Comparison of ENCODE assay signal across 8 cellular contexts in the genomic region with DNA sequence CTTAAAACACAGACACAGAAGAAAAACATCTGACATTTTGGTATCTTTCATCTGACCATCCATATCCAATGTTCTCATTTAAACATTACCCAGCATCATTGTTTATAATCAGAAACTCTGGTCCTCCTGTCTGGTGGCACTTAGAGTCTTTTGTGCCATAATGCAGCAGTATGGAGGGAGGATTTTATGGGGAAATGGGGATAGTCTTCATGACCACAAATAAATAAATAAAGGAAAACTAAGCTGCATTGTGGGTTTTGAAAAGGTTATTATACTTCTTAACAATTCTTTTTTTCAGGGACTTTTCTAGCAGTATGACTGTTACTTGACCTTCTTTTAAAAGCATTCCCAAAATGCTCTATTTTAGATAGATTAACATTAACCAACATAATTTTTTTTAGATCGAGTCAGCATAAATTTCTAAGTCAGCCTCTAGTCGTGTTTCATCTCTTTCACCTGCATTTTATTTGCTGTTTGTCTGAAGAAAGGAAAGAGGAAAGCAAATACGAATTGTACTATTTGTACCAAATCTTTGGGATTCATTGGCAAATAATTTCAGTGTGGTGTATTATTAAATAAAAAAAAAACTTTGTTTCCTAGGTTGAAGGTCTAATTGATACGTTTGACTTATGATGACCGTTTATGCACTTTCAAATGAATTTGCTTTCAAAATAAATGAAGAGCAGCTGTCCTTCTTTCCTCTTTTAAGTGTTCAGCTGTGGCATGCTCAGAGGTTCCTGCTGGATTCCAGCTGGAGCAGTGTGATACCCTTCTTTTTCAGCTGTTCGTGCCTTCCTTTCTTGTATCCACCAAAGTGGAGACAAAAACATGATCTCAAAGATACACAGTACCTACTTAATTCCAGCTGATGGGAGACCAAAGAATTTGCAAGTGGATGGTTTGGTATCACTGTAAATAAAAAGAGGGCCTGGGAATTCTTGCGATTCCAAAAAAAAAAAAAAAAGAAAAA. TPM values are rescaled to one million over a fixed set of nuclear protein-coding genes. Genes with fewer than 3 reads are reported as not detected.
DNase-seq lines count a peak whose midpoint lies in the region; FAIRE-seq and TF ChIP-seq lines count a peak whose summit lies in the region.
"Not testable (repeated sequence)": the region's sequence is repeated elsewhere in the genome, so short reads cannot be mapped to it uniquely, and the experiment has no call there.

No MANE protein-coding gene starts in this region.

- not testable (repeated sequence) for H3K9ac ChIP-seq in endothelial cell of umbilical vein (replicated peaks; ENCODE audit: extremely low read depth, insufficient read depth, low read length); keratinocyte (ENCODE audit: control insufficient read depth, extremely low read depth, insufficient read depth, low read length)

- H3K4me2 ChIP-seq in PC-9, result peak overlapping the region; percentile 62
- not testable (repeated sequence) for H3K4me2 ChIP-seq in endothelial cell of umbilical vein (ENCODE audit: insufficient read depth, low read length); keratinocyte (ENCODE audit: control insufficient read depth, extremely low read depth, insufficient read depth, low read depth, low read length)

- H3K36me3 ChIP-seq in PC-9 (ENCODE audit: low read depth); endothelial cell of umbilical vein (ENCODE audit: control insufficient read depth in 2 of 2, extremely low read depth in 1 of 2, insufficient read depth in 2 of 2, low read length in 2 of 2); keratinocyte (ENCODE audit: control insufficient read depth in 2 of 2, extremely low read depth in 1 of 2, insufficient read depth in 2 of 2, low read length in 2 of 2): not testable (repeated sequence)

- not testable (repeated sequence) for FAIRE-seq in endothelial cell of umbilical vein (lab: Jason Lieb, UNC)
- peak; percentile 29 for FAIRE-seq in keratinocyte (lab: Jason Lieb, UNC)

- H3K79me2 ChIP-seq in PC-9 (ENCODE audit: low read depth); endothelial cell of umbilical vein (ENCODE audit: control insufficient read depth, insufficient read depth, low read length); keratinocyte (ENCODE audit: control insufficient read depth, insufficient read depth, low read length): not testable (repeated sequence)

- H3K27ac ChIP-seq in AG04450 (ENCODE audit: low read depth, low read length), result peak overlapping the region; percentile 78
- H3K27ac ChIP-seq in PC-9, result peak overlapping the region; percentile 67
- H3K27ac ChIP-seq in VCaP, result peak overlapping the region; percentile 56
- H3K27ac ChIP-seq in endothelial cell of umbilical vein (ENCODE audit: insufficient read depth, low read depth, low read length); keratinocyte (ENCODE audit: control insufficient read depth, insufficient read depth, low read length): not testable (repeated sequence)

- not testable (repeated sequence) for H3K36me3 Mint-ChIP-seq in HFFc6 (ENCODE audit: low read depth); nephron (ENCODE audit: low read depth); type B pancreatic cell

- H3K4me1 Mint-ChIP-seq in HFFc6 (ENCODE audit: low read depth) (peaks cover 82% of the 10 kb centered on the region), nephron (peaks cover 57% of the 10 kb centered on the region), type B pancreatic cell (ENCODE audit: unreplicated experiment) (peaks cover 38% of the 10 kb centered on the region)

- not testable (repeated sequence) for H3K27me3 ChIP-seq in AG04450 (ENCODE audit: control insufficient read depth, insufficient read depth, low read length); PC-9 (ENCODE audit: insufficient read depth, low read depth); endothelial cell of umbilical vein (ENCODE audit: control insufficient read depth in 2 of 2, insufficient read depth in 2 of 2, low read length in 2 of 2); keratinocyte (ENCODE audit: control insufficient read depth, extremely low read depth, insufficient read depth, low read length)

- not testable (repeated sequence) for H3K4me3 ChIP-seq in AG04450 (ENCODE audit: low read depth, low read length); PC-9; endothelial cell of umbilical vein (replicated peaks in 1 of 3; ENCODE audit: insufficient read depth in 1 of 3, low read depth in 1 of 3, low read length in 3 of 3); keratinocyte (ENCODE audit: control insufficient read depth in 2 of 3, extremely low read depth in 1 of 3, insufficient read depth in 2 of 3, low read depth in 1 of 3, low read length in 3 of 3)

- DNase-seq in AG04450 (ENCODE audit: low read depth, low spot score); HFFc6; PC-9; endothelial cell of umbilical vein (ENCODE audit: low read depth, low spot score); keratinocyte (ENCODE audit: low read depth, low spot score); type B pancreatic cell (ENCODE audit: extremely low spot score, unreplicated experiment): not testable (repeated sequence)

- H3K4me1 ChIP-seq in PC-9 (replicated peaks; ENCODE audit: insufficient read depth) (peaks cover 55% of the 10 kb centered on the region), endothelial cell of umbilical vein (ENCODE audit: control insufficient read depth, extremely low read depth, insufficient read depth, low read length) (peaks cover 20% of the 10 kb centered on the region), keratinocyte (ENCODE audit: control insufficient read depth, extremely low read depth, insufficient read depth, low read length) (peaks cover 27% of the 10 kb centered on the region)

- not testable (repeated sequence) for H3K27me3 Mint-ChIP-seq in HFFc6 (ENCODE audit: insufficient read depth); nephron (ENCODE audit: low read depth); type B pancreatic cell

- not testable (repeated sequence) for H3K9me2 ChIP-seq in PC-9 (ENCODE audit: insufficient read depth)

- intact Hi-C loops in PC-9 (cut with micrococcal nuclease; ENCODE audit: unreplicated experiment), result loop anchor here (5.0 kb wide), 1 partner anchor 1427 kb away; a partner anchor contains a TSS
- intact Hi-C loops in endothelial cell of umbilical vein (cut with micrococcal nuclease), result not testable (repeated sequence)

- not testable (repeated sequence) for H3K4me3 Mint-ChIP-seq in HFFc6, type B pancreatic cell
- peak overlapping the region in 1 of 3 experiments; percentile 67 for H3K4me3 Mint-ChIP-seq in nephron

- not testable (repeated sequence) for TF ChIP-seq POLR2A in endothelial cell of umbilical vein (IDR thresholded peaks at IDR 0.05; ENCODE audit: low read depth, low read length)

- not testable (repeated sequence) for H4K20me1 ChIP-seq in PC-9 (ENCODE audit: insufficient read depth); endothelial cell of umbilical vein (replicated peaks; ENCODE audit: control insufficient read depth, extremely low read depth, insufficient read depth, low read length); keratinocyte (ENCODE audit: control insufficient read depth, extremely low read depth, insufficient read depth, low read length)

- CTCF ChIA-PET in AG04450 (lab: Charles Lee), result interaction anchor here (0.6 to 1.9 kb wide), 4 partner anchors 11 to 947 kb away, joined by 3 to 17 read pairs (median 4); no protein-coding TSS in a partner anchor
- CTCF ChIA-PET in PC-9 (lab: Charles Lee), result not testable (repeated sequence)
- CTCF ChIA-PET in endothelial cell of umbilical vein (lab: Charles Lee), result interaction anchor here (0.7 to 3.0 kb wide), 3 partner anchors 11 to 30 kb away, joined by 3 to 15 read pairs (median 4); no protein-coding TSS in a partner anchor

- H3K27ac Mint-ChIP-seq in HFFc6 (peak overlapping the region; percentile 95), nephron (peak overlapping the region in 2 of 3 experiments; percentile 67 to 80), type B pancreatic cell (peak overlapping the region; percentile 37)

- H3K9me3 Mint-ChIP-seq in HFFc6, nephron, type B pancreatic cell: not testable (repeated sequence)

- peaks cover 21% of the 10 kb centered on the region; the same call in 1 of the 2 replicates for H3F3A ChIP-seq in PC-9 (ENCODE audit: insufficient read depth, low read depth)

- dilution Hi-C loops in endothelial cell of umbilical vein (cut with MboI; ENCODE audit: extremely low pct_ligation_motif_present, low sequenced_read_pairs); keratinocyte (cut with MboI; ENCODE audit: extremely low pct_ligation_motif_present, low sequenced_read_pairs): not testable (repeated sequence)

- not testable (repeated sequence) for H3K9me3 ChIP-seq in AG04450 (ENCODE audit: control insufficient read depth, insufficient read depth, low read length); PC-9 (ENCODE audit: insufficient read depth, low read depth); endothelial cell of umbilical vein (replicated peaks; ENCODE audit: control insufficient read depth, insufficient read depth, low read length); keratinocyte (ENCODE audit: control insufficient read depth, low read depth, low read length)

- BruUV-seq in PC-9 (replicated peaks; lab: Mats Ljungman, UMichigan) (TSS peak; percentile 83), endothelial cell of umbilical vein (replicated peaks; lab: Mats Ljungman, UMichigan) (TSS peak; percentile 45)

- H2AFZ ChIP-seq in PC-9; endothelial cell of umbilical vein (ENCODE audit: low read depth, low read length); keratinocyte (ENCODE audit: control insufficient read depth, low read length): not testable (repeated sequence)

- not testable (repeated sequence) for TF ChIP-seq CTCF in AG04450 (IDR thresholded peaks at IDR 0.05; ENCODE audit: low read depth, low read length); HFFc6 (IDR thresholded peaks at IDR 0.05); PC-9 (conservative IDR thresholded peaks at IDR 0.05); VCaP (conservative IDR thresholded peaks at IDR 0.05); endothelial cell of umbilical vein (IDR thresholded peaks at IDR 0.05; ENCODE audit: extremely low read depth in 1 of 2, insufficient read depth in 1 of 2, low read depth in 1 of 2, low read length in 2 of 2); keratinocyte (optimal IDR thresholded peaks at IDR 0.05 in 1 of 3, IDR thresholded peaks at IDR 0.05 in 1 of 3, conservative IDR thresholded peaks at IDR 0.05 in 1 of 3; ENCODE audit: extremely low read depth in 1 of 3, insufficient read depth in 2 of 3, low read length in 3 of 3); nephron (IDR thresholded peaks at IDR 0.05; ENCODE audit: unreplicated experiment in 3 of 3); type B pancreatic cell (conservative IDR thresholded peaks at IDR 0.05)

- not testable (repeated sequence) for H3K9me1 ChIP-seq in endothelial cell of umbilical vein (replicated peaks; ENCODE audit: control insufficient read depth, extremely low read depth, insufficient read depth, low read length); keratinocyte (ENCODE audit: control insufficient read depth, extremely low read depth, insufficient read depth, low read length)

- POLR2A ChIA-PET in AG04450 (lab: Yijun Ruan, JAX) (interaction anchor here (0.7 kb wide), 1 partner anchor 13 kb away, joined by 4 read pairs; no protein-coding TSS in a partner anchor), PC-9 (lab: Charles Lee; ENCODE audit: unreplicated experiment) (interaction anchor here (0.6 kb wide), 1 partner anchor 29 kb away, joined by 7 read pairs; no protein-coding TSS in a partner anchor), endothelial cell of umbilical vein (lab: Charles Lee) (interaction anchor here (0.7 kb wide), 1 partner anchor 274 kb away, joined by 7 read pairs; no protein-coding TSS in a partner anchor)

RNA-seq across cellular contexts. Expression of a gene that starts 35.6 kb away (rescaled TPM):
- 117 and 140 TPM in 2 replicates for polyA plus RNA-seq in AG04450 (2011; rRNA removed)
- 103 and 121 TPM in 2 replicates for polyA minus RNA-seq in AG04450 (2011; rRNA and poly(A)+ RNA removed)
- total RNA-seq in HFFc6 (2021; fragmentation: NEBNext Ultra II Directional; extraction: Animal tissue kit (Norgen Biotek cat#: 25700)), result 10 to 100 TPM; 56.2 to 67.2 (median 63.5) TPM
- 80.9 and 103 TPM in 2 replicates for total RNA-seq in PC-9 (2021)
- total RNA-seq in endothelial cell of umbilical vein, result 64.6 and 68.5 TPM in 2 replicates
- polyA plus RNA-seq in endothelial cell of umbilical vein, result 29.2 and 35.9 TPM in 2 replicates
- 42.9 and 43.1 TPM in 2 replicates for polyA plus RNA-seq in endothelial cell of umbilical vein (2011; cell fraction: cytosol; rRNA removed)
- 52.1 and 62.9 TPM in 2 replicates for polyA plus RNA-seq in endothelial cell of umbilical vein (2011; cell fraction: nucleus; rRNA removed)
- polyA plus RNA-seq in endothelial cell of umbilical vein (2012), result 61.1 and 73.3 TPM in 2 replicates
- 74.6 and 96.0 TPM in 2 replicates for polyA minus RNA-seq in endothelial cell of umbilical vein
- polyA minus RNA-seq in endothelial cell of umbilical vein (2011; cell fraction: cytosol; rRNA and poly(A)+ RNA removed), result 24.8 TPM
- polyA minus RNA-seq in endothelial cell of umbilical vein (2011; cell fraction: nucleus; rRNA and poly(A)+ RNA removed), result 60.0 and 80.1 TPM in 2 replicates
- polyA plus RNA-seq in keratinocyte, result 93.4 to 123 TPM (median 93.6 TPM) in 3 replicates
- 160 TPM for polyA plus RNA-seq in keratinocyte (2011; ENCODE audit: low read depth)
- polyA plus RNA-seq in keratinocyte (2011; cell fraction: cytosol; rRNA removed), result 36.7 and 66.6 TPM in 2 replicates
- polyA plus RNA-seq in keratinocyte (2011; cell fraction: nucleus; rRNA removed), result 136 and 161 TPM in 2 replicates
- 62.2 and 70.2 TPM in 2 replicates for polyA plus RNA-seq in keratinocyte (2012; ENCODE audit: low replicate concordance)
- 48.0 to 92.3 TPM (median 82.8 TPM) in 3 replicates for polyA minus RNA-seq in keratinocyte
- 68.1 TPM for polyA minus RNA-seq in keratinocyte (2011; cell fraction: cytosol; rRNA and poly(A)+ RNA removed)
- polyA minus RNA-seq in keratinocyte (2011; cell fraction: nucleus; rRNA and poly(A)+ RNA removed), result 116 and 189 TPM in 2 replicates
- total RNA-seq in type B pancreatic cell (ENCODE audit: low replicate concordance), result 66.1 and 78.1 TPM in 2 replicates

Comparison
In these comparisons a context has a peak if more than half of its experiments do, and no peak if none do; other contexts are left out.
1. H3K27ac Mint-ChIP-seq: peak in every context shown above with its lines; median percentile 95 in HFFc6; 74 in nephron; 37 in type B pancreatic cell.